Comparison of ENCODE assay signal across 10 cellular contexts in genomic region chr1:36352910-36353878, GRCh38. TPM values are rescaled to one million over a fixed set of nuclear protein-coding genes. Genes with fewer than 3 reads are reported as not detected.
DNase-seq lines count a peak whose midpoint lies in the region; ATAC-seq and TF ChIP-seq lines count a peak whose summit lies in the region.
"Had no signal": no experiment of that assay in that cellular context is flagged by ENCODE, and none has a peak within 500 bp of the region (broad histone marks: within the 10 kb centered on the region; RNA-seq: fewer than 3 reads in every experiment).

No MANE protein-coding gene starts in this region.

- peaks cover 54% of the 10 kb centered on the region for H3K4me1 Mint-ChIP-seq in chondrocyte (ENCODE audit: low read depth)

- H3K9me3 ChIP-seq in BLaER1: no peaks in the 10 kb centered on the region
- no peaks in the 10 kb centered on the region for H3K9me3 ChIP-seq in HAP-1
- no peaks in the 10 kb centered on the region for H3K9me3 ChIP-seq in sigmoid colon

- H3K36me3 Mint-ChIP-seq in chondrocyte (ENCODE audit: low read depth): peaks cover 22% of the 10 kb centered on the region

- peaks cover 34% of the 10 kb centered on the region for H4K20me1 ChIP-seq in BLaER1

- peak overlapping the region; percentile 23 for H3K4me3 Mint-ChIP-seq in chondrocyte (ENCODE audit: unreplicated experiment)

- no peak for ATAC-seq in HG03139 (IDR thresholded peaks at IDR 0.05; ENCODE audit: unreplicated experiment)

- TF ChIP-seq CTCF in chondrocyte (IDR thresholded peaks at IDR 0.05) (no peak), sigmoid colon (IDR thresholded peaks at IDR 0.05) (no peak)

- peak; percentile 83 for DNase-seq in LHCN-M2 (ENCODE audit: low read depth)
- no peak for DNase-seq in chondrocyte (ENCODE audit: low spot score)
- peak; percentile 84 for DNase-seq in myocyte (ENCODE audit: low read depth)
- no peak for DNase-seq in HAP-1 (ENCODE audit: low spot score in 2 of 2)
- DNase-seq in sigmoid colon: no peak
- DNase-seq in DMS79 (lab: John Stamatoyannopoulos, UW): no peak
- DNase-seq: activated CD4-positive, alpha-beta T cell treated with anti-CD3 and anti-CD28 coated beads for 48 hours; activated naive CD4-positive, alpha-beta T cell treated with anti-CD3 and anti-CD28 coated beads, Interleukin-2, amount 50 U/mL, for 16 hours had no signal

- peak overlapping the region; percentile 82; the same call in 1 of the 2 replicates for H3K4me2 ChIP-seq in BLaER1

- peak overlapping the region; percentile 100 for H3K27ac Mint-ChIP-seq in chondrocyte (ENCODE audit: unreplicated experiment)

- in situ Hi-C loops in HAP-1 (cut with MboI; ENCODE audit: low sequenced_read_pairs): no loop called here

- H3K27ac ChIP-seq in BLaER1 (no peak overlapping the region), sigmoid colon (peak overlapping the region in 2 of 4 donors; percentile 80 to 88)

- H3K27me3 Mint-ChIP-seq in chondrocyte (ENCODE audit: low read depth): no peaks in the 10 kb centered on the region

- intact Hi-C loops in sigmoid colon (cut with DNase I): no loop called here

- H3K9me3 Mint-ChIP-seq in chondrocyte (ENCODE audit: low read depth): no peaks in the 10 kb centered on the region

- 86 to 90% methylated on average over 15 of the region's 15 CpGs for WGBS in sigmoid colon, 2 donors

- no peak overlapping the region for H3K4me3 ChIP-seq in BLaER1
- H3K4me3 ChIP-seq in HAP-1: no peak overlapping the region
- H3K4me3 ChIP-seq in sigmoid colon: no peak overlapping the region

- no peak for TF ChIP-seq EP300 in sigmoid colon (IDR thresholded peaks at IDR 0.05)

- TF ChIP-seq POLR2A in sigmoid colon (IDR thresholded peaks at IDR 0.05): no peak

- no peaks in the 10 kb centered on the region for H3K27me3 ChIP-seq in BLaER1
- H3K27me3 ChIP-seq in HAP-1 (ENCODE audit: low read depth): no peaks in the 10 kb centered on the region
- H3K27me3 ChIP-seq in sigmoid colon: no peaks in the 10 kb centered on the region

- no peak overlapping the region for H3K9ac ChIP-seq in BLaER1

- peaks cover 59% of the 10 kb centered on the region for H3K4me1 ChIP-seq in BLaER1
- H3K4me1 ChIP-seq in HAP-1: no peaks in the 10 kb centered on the region
- peaks cover 0 to 47% (median 39%) of the 10 kb centered on the region in 4 donors for H3K4me1 ChIP-seq in sigmoid colon

- H3K36me3 ChIP-seq in BLaER1: peaks cover 73% of the 10 kb centered on the region
- peaks cover 28% of the 10 kb centered on the region for H3K36me3 ChIP-seq in HAP-1 (replicated peaks)
- H3K36me3 ChIP-seq in sigmoid colon: peaks cover 17 to 59% (median 49%) of the 10 kb centered on the region in 4 donors

RNA-seq across cellular contexts. Expression of gene EVA1B, which starts 29.7 kb away (rescaled TPM):
- total RNA-seq in LHCN-M2 (2014; rRNA removed) (72.8 and 88.1 TPM in 2 replicates), chondrocyte (55.7 to 88.4 TPM (median 85.2 TPM) in 3 replicates), myocyte (26.4 and 42.0 TPM in 2 replicates), sigmoid colon (100 to 1,000 TPM in 1 of 4 donors, 10 to 100 TPM in 3; 46.7 to 102 (median 71.0) TPM)
- polyA plus RNA-seq in LHCN-M2 (2012): 63.7 TPM
- polyA plus RNA-seq in myocyte (2012): 33.7 TPM
- 10 to 100 TPM in 2 of 3 donors, 1 to 10 TPM in 1; 5.8 to 18.0 (median 17.2) TPM for polyA plus RNA-seq in sigmoid colon

RNA-seq across cellular contexts. Expression of gene STK40, which starts 32.5 kb away (rescaled TPM):
- total RNA-seq in LHCN-M2 (2014; rRNA removed): 13.7 and 16.2 TPM in 2 replicates
- 20.3 TPM for polyA plus RNA-seq in LHCN-M2 (2012)
- total RNA-seq in chondrocyte: 42.6 to 63.7 TPM (median 59.9 TPM) in 3 replicates
- 18.1 and 18.2 TPM in 2 replicates for total RNA-seq in myocyte
- polyA plus RNA-seq in myocyte (2012): 31.6 TPM
- total RNA-seq in sigmoid colon: 10 to 100 TPM; 37.1 to 49.4 (median 43.5) TPM
- 10 to 100 TPM; 27.6 to 55.6 (median 40.7) TPM for polyA plus RNA-seq in sigmoid colon

RNA-seq across cellular contexts. Expression of gene LSM10, which starts 44.5 kb away (rescaled TPM):
- total RNA-seq in LHCN-M2 (2014; rRNA removed): 7.3 and 11.6 TPM in 2 replicates
- polyA plus RNA-seq in LHCN-M2 (2012): 65.6 TPM
- total RNA-seq in chondrocyte: 45.0 to 47.3 TPM (median 45.7 TPM) in 3 replicates
- 6.2 and 12.3 TPM in 2 replicates for total RNA-seq in myocyte
- 95.3 TPM for polyA plus RNA-seq in myocyte (2012)
- 100 to 1,000 TPM in 2 of 4 donors, 10 to 100 TPM in 2; 56.6 to 114 (median 90.0) TPM for total RNA-seq in sigmoid colon
- 10 to 100 TPM; 50.5 to 51.3 (median 50.9) TPM for polyA plus RNA-seq in sigmoid colon

RNA-seq across cellular contexts. Expression of gene SH3D21, which starts 47.0 kb away (rescaled TPM):
- 2.6 and 3.3 TPM in 2 replicates for total RNA-seq in LHCN-M2 (2014; rRNA removed)
- polyA plus RNA-seq in LHCN-M2 (2012): 2.7 TPM
- total RNA-seq in chondrocyte: 9.4 to 15.0 TPM (median 10.8 TPM) in 3 replicates
- 1.2 and 1.7 TPM in 2 replicates for total RNA-seq in myocyte
- polyA plus RNA-seq in myocyte (2012): 7.7 TPM
- 1 to 10 TPM in 2 of 4 donors, under 1 TPM in 2; 0.16 to 3.0 (median 1.0) TPM for total RNA-seq in sigmoid colon
- 1 to 10 TPM; 1.8 to 7.4 (median 5.8) TPM for polyA plus RNA-seq in sigmoid colon

Comparison
In these comparisons a context has a peak if more than half of its experiments do, and no peak if none do; other contexts are left out.
1. DNase-seq: peak in LHCN-M2 (single experiment) and myocyte (single experiment); none in chondrocyte (single experiment), HAP-1 (0 of 2), sigmoid colon (single experiment) and DMS79 (single experiment).